Comparison of ENCODE assay signal across 22 cellular contexts in genomic region chr2:120425014-120425413, GRCh38.
A peak's percentile ranks its signal among the peaks of the same experiment; 100 is the strongest.
DNase-seq lines count a peak whose midpoint lies in the region; ATAC-seq, FAIRE-seq and TF ChIP-seq lines count a peak whose summit lies in the region.
"Had no signal": no experiment of that assay in that cellular context is flagged by ENCODE, and none has a peak within 500 bp of the region (broad histone marks: within the 10 kb centered on the region; RNA-seq: fewer than 3 reads in every experiment).

No MANE protein-coding gene starts in this region.

- FAIRE-seq in H1 (lab: Jason Lieb, UNC) (no peak), small intestine (lab: Jason Lieb, UNC) (no peak)
- FAIRE-seq: A204.1, GM19239 had no signal

- POLR2A ChIA-PET in H1 (lab: Charles Lee; ENCODE audit: partially characterized antibody): no interaction called here

- H3K9ac ChIP-seq in H1 (replicated peaks in 1 of 4; ENCODE audit: extremely low read depth in 1 of 4, low read depth in 3 of 4, low read length in 3 of 4) (no peak overlapping the region), neuronal stem cell (ENCODE audit: low read depth, low read length, poor library complexity) (no peak overlapping the region)

- no peak overlapping the region for H3K4me2 ChIP-seq in H1 (ENCODE audit: insufficient read depth in 1 of 2, low read depth in 2 of 2, low read length in 2 of 2)
- no peak overlapping the region for H3K4me2 ChIP-seq in neuronal stem cell (ENCODE audit: insufficient read depth, low read length, poor library complexity, severe bottlenecking)

- no peaks in the 10 kb centered on the region for H3K4me1 ChIP-seq in right atrium auricular region
- peaks cover 6 to 13% (median 10%) of the 10 kb centered on the region in 4 experiments for H3K4me1 ChIP-seq in H1 (replicated peaks in 1 of 4; ENCODE audit: control insufficient read depth in 3 of 4, insufficient read depth in 4 of 4, low read length in 3 of 4)
- H3K4me1 ChIP-seq in neuronal stem cell (ENCODE audit: control insufficient read depth in 2 of 2, insufficient read depth in 1 of 2, low read depth in 1 of 2, low read length in 2 of 2): no peaks in the 10 kb centered on the region
- H3K4me1 ChIP-seq in small intestine (ENCODE audit: control insufficient read depth in 2 of 2, insufficient read depth in 1 of 2, low read depth in 1 of 2, low read length in 1 of 2): no peaks in the 10 kb centered on the region
- no peaks in the 10 kb centered on the region for H3K4me1 ChIP-seq in lower lobe of right lung

- TF ChIP-seq CTCF in right atrium auricular region (IDR thresholded peaks at IDR 0.05) (no peak), H1 (IDR thresholded peaks at IDR 0.05; ENCODE audit: control extremely low read depth in 1 of 3, insufficient read depth in 1 of 3, low read depth in 1 of 3, low read length in 3 of 3) (no peak), lower lobe of right lung (IDR thresholded peaks at IDR 0.05) (no peak)

- H3K14ac ChIP-seq in H1 (ENCODE audit: insufficient read length) (no peak overlapping the region), neuronal stem cell (ENCODE audit: low read length) (no peak overlapping the region)

- DNase-seq in cardiac septum (ENCODE audit: low spot score) (peak; percentile 71), right atrium auricular region (ENCODE audit: low spot score) (no peak), H1 (ENCODE audit: low read depth in 1 of 2, low spot score in 2 of 2) (peak in 1 of 2 experiments; percentile 42), neuronal stem cell (ENCODE audit: low spot score) (no peak), small intestine (no peak), T-helper 2 cell (no peak), NOMO-1 treated with DMSO at 0.1 percent for 48 hours (lab: John Stamatoyannopoulos, UW; ENCODE audit: unreplicated experiment) (no peak), lower lobe of right lung (no peak)
- DNase-seq: CD4-positive, CD25-positive, alpha-beta regulatory T cell; DMS79; H7; HFFc6; Karpas-422; MV-4-11; NCI-H1105 treated with DMSO at 0.1 percent for 48 hours; NCI-H2081; NCI-H2171; NCI-H345; NCI-H524 had no signal

- H2AK5ac ChIP-seq in H1 (ENCODE audit: low read depth, low read length) (no peak overlapping the region), neuronal stem cell (ENCODE audit: low read depth, low read length) (peak overlapping the region; percentile 24)

- no peak for TF ChIP-seq POLR2A in H1 (IDR thresholded peaks at IDR 0.05; ENCODE audit: control extremely low read depth in 1 of 2, low read depth in 2 of 2, low read length in 2 of 2)

- H3K79me2 ChIP-seq in H1 (ENCODE audit: control insufficient read depth in 1 of 2, insufficient read depth in 2 of 2, low read length in 2 of 2): no peaks in the 10 kb centered on the region

- H2BK120ac ChIP-seq in H1 (replicated peaks; ENCODE audit: low read depth, low read length) (no peak overlapping the region), neuronal stem cell (ENCODE audit: low read depth, low read length) (no peak overlapping the region)

- no peak overlapping the region for H3K56ac ChIP-seq in H1 (replicated peaks; ENCODE audit: insufficient read length, low read depth, low read length)

- intact Hi-C loops in cardiac septum (cut with DNase I) (no loop called here), lower lobe of right lung (cut with DNase I) (no loop called here)

- no peak for ATAC-seq in lower lobe of right lung
- ATAC-seq: Right ventricle myocardium inferior had no signal

- no peak overlapping the region for H2BK5ac ChIP-seq in H1 (ENCODE audit: low read depth, low read length)
- H2BK5ac ChIP-seq in neuronal stem cell (ENCODE audit: low read length): no peak overlapping the region

- H2BK20ac ChIP-seq in H1 (ENCODE audit: low read length): no peak overlapping the region

- no peak overlapping the region for H2BK12ac ChIP-seq in H1 (ENCODE audit: low read depth, low read length)
- no peak overlapping the region for H2BK12ac ChIP-seq in neuronal stem cell (ENCODE audit: low read length)

- H4K8ac ChIP-seq in H1 (ENCODE audit: extremely low read depth, insufficient read depth, low read length) (peak overlapping the region; percentile 63; the same call in 1 of the 2 replicates), neuronal stem cell (ENCODE audit: low read depth, low read length) (no peak overlapping the region)

- no peak overlapping the region for H3K18ac ChIP-seq in H1 (ENCODE audit: extremely low read depth, low read length)
- H3K18ac ChIP-seq in neuronal stem cell (ENCODE audit: low read length): peak overlapping the region; percentile 33

- CTCF ChIA-PET in H1 (lab: Charles Lee; ENCODE audit: partially characterized antibody): interaction anchor here (1.2 to 2.8 kb wide), 7 partner anchors 11 to 256 kb away, joined by 3 to 14 read pairs (median 4); no protein-coding TSS in a partner anchor

- H3K27ac ChIP-seq in right atrium auricular region (no peak overlapping the region), H1 (ENCODE audit: low read depth, low read length) (no peak overlapping the region), neuronal stem cell (replicated peaks; ENCODE audit: low read length) (no peak overlapping the region), small intestine (ENCODE audit: low read depth in 1 of 2, low read length in 1 of 2) (no peak overlapping the region), lower lobe of right lung (no peak overlapping the region)

- no peak overlapping the region for H3K4me3 ChIP-seq in right atrium auricular region
- no peak overlapping the region for H3K4me3 ChIP-seq in H1 (ENCODE audit: extremely low read depth in 1 of 4, insufficient read depth in 2 of 4, low read depth in 3 of 4, low read length in 4 of 4)
- no peak overlapping the region for H3K4me3 ChIP-seq in neuronal stem cell (ENCODE audit: low read length in 2 of 2)
- no peak overlapping the region for H3K4me3 ChIP-seq in small intestine (ENCODE audit: low read depth in 1 of 2, low read length in 2 of 2)
- no peak overlapping the region for H3K4me3 ChIP-seq in lower lobe of right lung

- peaks cover 0 to 2% of the 10 kb centered on the region in 2 experiments for H4K20me1 ChIP-seq in H1 (replicated peaks in 1 of 2; ENCODE audit: control insufficient read depth in 1 of 2, insufficient read depth in 2 of 2, low read length in 2 of 2)

- no peaks in the 10 kb centered on the region; the same call in 1 of the 2 replicates for H3K79me1 ChIP-seq in H1 (ENCODE audit: low read depth, low read length)
- H3K79me1 ChIP-seq in neuronal stem cell (ENCODE audit: low read depth, low read length): no peaks in the 10 kb centered on the region

- no peak overlapping the region for H2BK15ac ChIP-seq in H1 (ENCODE audit: low read length)
- no peak overlapping the region for H2BK15ac ChIP-seq in neuronal stem cell (ENCODE audit: low read length)

- no peak for TF ChIP-seq RAD21 in H1 (IDR thresholded peaks at IDR 0.05 in 1 of 2, conservative IDR thresholded peaks at IDR 0.05 in 1 of 2; ENCODE audit: low read depth in 2 of 2, low read length in 2 of 2)

- H4K91ac ChIP-seq in H1 (replicated peaks; ENCODE audit: insufficient read length, low read length) (no peak overlapping the region), neuronal stem cell (ENCODE audit: low read depth, low read length, poor library complexity) (no peak overlapping the region)

- no peaks in the 10 kb centered on the region for H3K36me3 ChIP-seq in right atrium auricular region
- H3K36me3 ChIP-seq in H1 (ENCODE audit: control insufficient read depth in 2 of 4, insufficient read depth in 4 of 4, low read length in 3 of 4): no peaks in the 10 kb centered on the region
- no peaks in the 10 kb centered on the region for H3K36me3 ChIP-seq in neuronal stem cell (replicated peaks in 1 of 2; ENCODE audit: control insufficient read depth in 2 of 2, insufficient read depth in 2 of 2, low read length in 2 of 2)
- no peaks in the 10 kb centered on the region for H3K36me3 ChIP-seq in small intestine (ENCODE audit: control insufficient read depth in 2 of 2, insufficient read depth in 2 of 2, low read length in 2 of 2)
- H3K36me3 ChIP-seq in lower lobe of right lung: no peaks in the 10 kb centered on the region

- no peak for TF ChIP-seq EP300 in H1 (IDR thresholded peaks at IDR 0.05; ENCODE audit: borderline replicate concordance in 1 of 2, low read depth in 2 of 2, low read length in 2 of 2)

- H3K9me3 ChIP-seq in right atrium auricular region (no peaks in the 10 kb centered on the region), H1 (ENCODE audit: insufficient read depth in 2 of 2, low read depth in 1 of 2, low read length in 1 of 2) (no peaks in the 10 kb centered on the region), neuronal stem cell (replicated peaks in 1 of 2; ENCODE audit: control insufficient read depth in 2 of 2, insufficient read depth in 1 of 2, low read depth in 1 of 2, low read length in 2 of 2) (no peaks in the 10 kb centered on the region), small intestine (ENCODE audit: control insufficient read depth, low read depth) (no peaks in the 10 kb centered on the region), lower lobe of right lung (no peaks in the 10 kb centered on the region)

- 89% methylated on average over 14 of the region's 16 CpGs; no CpG with 5 or more reads in 1 of the 2 experiments for WGBS in H1 (ENCODE audit: extremely low coverage in 1 of 2, insufficient coverage in 1 of 2, insufficient read length in 1 of 2, insufficient replicate concordance in 2 of 2, low coverage in 1 of 2, low lambda C conversion rate in 2 of 2, missing lambda C conversion rate in 1 of 2), 2 experiments
- whole genome bisulfite sequencing in neuronal stem cell (ENCODE audit: extremely low coverage in 2 of 2, insufficient read length in 2 of 2, insufficient replicate concordance in 1 of 2), 2 donors: no CpG with 5 or more reads among the region's 16 CpGs
- WGBS in small intestine, 3 donors: 89 to 91% (median 90%) methylated on average over 16 of the region's 16 CpGs

- no peak overlapping the region for H4K5ac ChIP-seq in H1 (ENCODE audit: insufficient read length, low read depth, low read length)

- H3K23me2 ChIP-seq in H1 (ENCODE audit: low read depth, low read length): peaks cover 2% of the 10 kb centered on the region; the same call in 1 of the 2 replicates

- H3K23ac ChIP-seq in H1 (ENCODE audit: insufficient read length): no peak overlapping the region
- H3K23ac ChIP-seq in neuronal stem cell (ENCODE audit: low read depth, low read length, poor library complexity): no peak overlapping the region

- H2AFZ ChIP-seq in H1 (ENCODE audit: low read length): no peak overlapping the region
- no peak overlapping the region for H2AFZ ChIP-seq in neuronal stem cell (ENCODE audit: low read length)

- H3K4ac ChIP-seq in H1 (replicated peaks; ENCODE audit: insufficient read length, low read depth, low read length) (no peak overlapping the region), neuronal stem cell (ENCODE audit: low read length) (no peak overlapping the region)

- H3K27me3 ChIP-seq in right atrium auricular region (no peaks in the 10 kb centered on the region), H1 (replicated peaks in 1 of 4; ENCODE audit: control insufficient read depth in 3 of 4, extremely low read depth in 1 of 4, insufficient read depth in 3 of 4, low read length in 3 of 4) (peaks cover 0 to 14% (median 7%) of the 10 kb centered on the region in 4 experiments; a peak in 4 of 7 replicates), neuronal stem cell (ENCODE audit: control insufficient read depth in 3 of 3, insufficient read depth in 3 of 3, low read depth in 1 of 3, low read length in 3 of 3) (peaks cover 0 to 47% (median 0%) of the 10 kb centered on the region in 3 experiments), small intestine (ENCODE audit: control insufficient read depth in 2 of 2, insufficient read depth in 2 of 2, low read length in 2 of 2) (peaks cover 0 to 4% of the 10 kb centered on the region in 2 donors), lower lobe of right lung (ENCODE audit: low read depth) (peaks cover 7% of the 10 kb centered on the region)
